ENCODE assay signal across 1 cellular context in the genomic region with DNA sequence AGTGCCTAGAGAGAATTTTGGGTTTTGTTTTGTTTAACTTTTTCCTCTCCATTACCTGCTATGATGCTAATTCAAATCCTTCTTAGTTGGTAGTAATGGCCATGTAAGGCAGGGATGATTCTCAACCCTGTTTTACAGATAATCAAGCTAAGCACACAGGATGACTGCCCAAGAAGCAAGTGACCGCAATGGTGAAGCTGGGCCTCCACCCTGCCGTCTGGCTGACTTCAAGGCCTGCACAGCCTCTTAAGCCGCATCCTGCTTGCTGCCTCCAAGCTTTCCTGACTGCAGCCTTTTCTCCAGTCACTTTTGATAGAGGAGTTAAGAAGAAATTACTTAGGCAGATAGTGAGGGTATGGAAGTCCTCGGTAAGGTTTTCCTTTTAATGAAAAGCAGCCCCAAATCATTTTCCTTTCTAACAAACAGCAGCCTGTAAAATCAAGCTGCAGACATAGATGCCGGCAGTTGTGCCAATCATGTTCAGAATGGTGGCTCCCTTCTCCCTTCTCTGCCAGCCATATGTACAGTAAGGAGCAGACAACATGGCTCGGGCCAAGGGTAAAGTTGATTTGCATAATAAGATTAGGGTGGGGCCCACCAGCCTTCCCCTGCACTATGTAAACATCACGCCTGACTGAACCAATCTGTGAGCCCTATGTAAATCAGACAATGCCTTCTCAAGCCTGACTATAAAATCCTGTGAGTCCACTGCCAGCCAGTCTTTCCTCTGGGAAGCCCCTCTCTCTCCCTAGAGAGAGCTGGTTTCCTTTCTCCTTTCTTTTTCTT.
TF ChIP-seq lines count a peak whose summit lies in the region.

No MANE protein-coding gene starts in this region.

TF ChIP-seq in GM23338, 12 proteins besides CTCF, POLR2A, EP300 and RAD21 (continued from another document):
- TF ChIP-seq, protein P1, sequence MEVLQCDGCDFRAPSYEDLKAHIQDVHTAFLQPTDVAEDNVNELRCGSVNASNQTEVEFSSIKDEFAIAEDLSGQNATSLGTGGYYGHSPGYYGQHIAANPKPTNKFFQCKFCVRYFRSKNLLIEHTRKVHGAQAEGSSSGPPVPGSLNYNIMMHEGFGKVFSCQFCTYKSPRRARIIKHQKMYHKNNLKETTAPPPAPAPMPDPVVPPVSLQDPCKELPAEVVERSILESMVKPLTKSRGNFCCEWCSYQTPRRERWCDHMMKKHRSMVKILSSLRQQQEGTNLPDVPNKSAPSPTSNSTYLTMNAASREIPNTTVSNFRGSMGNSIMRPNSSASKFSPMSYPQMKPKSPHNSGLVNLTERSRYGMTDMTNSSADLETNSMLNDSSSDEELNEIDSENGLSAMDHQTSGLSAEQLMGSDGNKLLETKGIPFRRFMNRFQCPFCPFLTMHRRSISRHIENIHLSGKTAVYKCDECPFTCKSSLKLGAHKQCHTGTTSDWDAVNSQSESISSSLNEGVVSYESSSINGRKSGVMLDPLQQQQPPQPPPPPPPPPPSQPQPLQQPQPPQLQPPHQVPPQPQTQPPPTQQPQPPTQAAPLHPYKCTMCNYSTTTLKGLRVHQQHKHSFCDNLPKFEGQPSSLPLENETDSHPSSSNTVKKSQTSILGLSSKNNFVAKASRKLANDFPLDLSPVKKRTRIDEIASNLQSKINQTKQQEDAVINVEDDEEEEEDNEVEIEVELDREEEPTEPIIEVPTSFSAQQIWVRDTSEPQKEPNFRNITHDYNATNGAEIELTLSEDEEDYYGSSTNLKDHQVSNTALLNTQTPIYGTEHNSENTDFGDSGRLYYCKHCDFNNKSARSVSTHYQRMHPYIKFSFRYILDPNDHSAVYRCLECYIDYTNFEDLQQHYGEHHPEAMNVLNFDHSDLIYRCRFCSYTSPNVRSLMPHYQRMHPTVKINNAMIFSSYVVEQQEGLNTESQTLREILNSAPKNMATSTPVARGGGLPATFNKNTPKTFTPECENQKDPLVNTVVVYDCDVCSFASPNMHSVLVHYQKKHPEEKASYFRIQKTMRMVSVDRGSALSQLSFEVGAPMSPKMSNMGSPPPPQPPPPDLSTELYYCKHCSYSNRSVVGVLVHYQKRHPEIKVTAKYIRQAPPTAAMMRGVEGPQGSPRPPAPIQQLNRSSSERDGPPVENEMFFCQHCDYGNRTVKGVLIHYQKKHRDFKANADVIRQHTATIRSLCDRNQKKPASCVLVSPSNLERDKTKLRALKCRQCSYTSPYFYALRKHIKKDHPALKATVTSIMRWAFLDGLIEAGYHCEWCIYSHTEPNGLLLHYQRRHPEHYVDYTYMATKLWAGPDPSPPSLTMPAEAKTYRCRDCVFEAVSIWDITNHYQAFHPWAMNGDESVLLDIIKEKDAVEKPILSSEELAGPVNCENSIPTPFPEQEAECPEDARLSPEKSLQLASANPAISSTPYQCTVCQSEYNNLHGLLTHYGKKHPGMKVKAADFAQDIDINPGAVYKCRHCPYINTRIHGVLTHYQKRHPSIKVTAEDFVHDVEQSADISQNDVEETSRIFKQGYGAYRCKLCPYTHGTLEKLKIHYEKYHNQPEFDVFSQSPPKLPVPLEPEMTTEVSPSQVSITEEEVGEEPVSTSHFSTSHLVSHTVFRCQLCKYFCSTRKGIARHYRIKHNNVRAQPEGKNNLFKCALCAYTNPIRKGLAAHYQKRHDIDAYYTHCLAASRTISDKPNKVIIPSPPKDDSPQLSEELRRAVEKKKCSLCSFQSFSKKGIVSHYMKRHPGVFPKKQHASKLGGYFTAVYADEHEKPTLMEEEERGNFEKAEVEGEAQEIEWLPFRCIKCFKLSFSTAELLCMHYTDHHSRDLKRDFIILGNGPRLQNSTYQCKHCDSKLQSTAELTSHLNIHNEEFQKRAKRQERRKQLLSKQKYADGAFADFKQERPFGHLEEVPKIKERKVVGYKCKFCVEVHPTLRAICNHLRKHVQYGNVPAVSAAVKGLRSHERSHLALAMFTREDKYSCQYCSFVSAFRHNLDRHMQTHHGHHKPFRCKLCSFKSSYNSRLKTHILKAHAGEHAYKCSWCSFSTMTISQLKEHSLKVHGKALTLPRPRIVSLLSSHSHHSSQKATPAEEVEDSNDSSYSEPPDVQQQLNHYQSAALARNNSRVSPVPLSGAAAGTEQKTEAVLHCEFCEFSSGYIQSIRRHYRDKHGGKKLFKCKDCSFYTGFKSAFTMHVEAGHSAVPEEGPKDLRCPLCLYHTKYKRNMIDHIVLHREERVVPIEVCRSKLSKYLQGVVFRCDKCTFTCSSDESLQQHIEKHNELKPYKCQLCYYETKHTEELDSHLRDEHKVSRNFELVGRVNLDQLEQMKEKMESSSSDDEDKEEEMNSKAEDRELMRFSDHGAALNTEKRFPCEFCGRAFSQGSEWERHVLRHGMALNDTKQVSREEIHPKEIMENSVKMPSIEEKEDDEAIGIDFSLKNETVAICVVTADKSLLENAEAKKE (CRISPR knock-in tag; IDR thresholded peaks at IDR 0.05) = no peak
- TF ChIP-seq STAT1 (IDR thresholded peaks at IDR 0.05; ENCODE audit: unreplicated experiment) = no peak
- TF ChIP-seq NANOG (IDR thresholded peaks at IDR 0.05; ENCODE audit: borderline replicate concordance) = no peak
- no peak for TF ChIP-seq POLR2AphosphoS5 (IDR thresholded peaks at IDR 0.05; ENCODE audit: low read depth)
- TF ChIP-seq EZH2phosphoT487 (IDR thresholded peaks at IDR 0.05; ENCODE audit: unreplicated experiment) = no peak
- no peak for TF ChIP-seq ETS1 (IDR thresholded peaks at IDR 0.05)
- no peak for TF ChIP-seq EZH2 (IDR thresholded peaks at IDR 0.05; ENCODE audit: low read depth, unreplicated experiment)
